Comparison of ENCODE assay signal across 9 cellular contexts in genomic region chr10:34526758-34527730, GRCh38.
DNase-seq lines count a peak whose midpoint lies in the region; TF ChIP-seq lines count a peak whose summit lies in the region.
"Had no signal": no experiment of that assay in that cellular context is flagged by ENCODE, and none has a peak within 500 bp of the region (broad histone marks: within the 10 kb centered on the region; RNA-seq: fewer than 3 reads in every experiment).

No MANE protein-coding gene starts in this region.

- H3K27ac ChIP-seq in suprapubic skin = peak overlapping the region; percentile 18
- H3K27ac ChIP-seq: 22Rv1 had no signal

- DNase-seq in DMS 273 (lab: John Stamatoyannopoulos, UW; ENCODE audit: unreplicated experiment) (peak; percentile 38), DMS 273 treated with DMSO at 0.1 percent for 48 hours (lab: John Stamatoyannopoulos, UW) (no peak), amniotic epithelial cell (ENCODE audit: low read depth) (peak; percentile 94), iPS DF 19.7 (ENCODE audit: low read depth, low spot score) (peak; percentile 76), suprapubic skin (ENCODE audit: low spot score in 2 of 2) (no peak), COR-L47 (lab: John Stamatoyannopoulos, UW) (no peak), posterior cingulate gyrus (no peak)
- DNase-seq in stimulated activated CD4-positive, alpha-beta T cell treated with anti-CD3 and anti-CD28 coated beads, Interleukin-2, amount 100 ng/mL, for 48 hours = no peak

- no peak overlapping the region for H3K4me3 ChIP-seq in suprapubic skin

- no peak for TF ChIP-seq POLR2A in suprapubic skin (IDR thresholded peaks at IDR 0.05)

- H3K9me3 ChIP-seq in suprapubic skin = peaks cover 5% of the 10 kb centered on the region

- intact Hi-C loops in posterior cingulate gyrus (cut with DNase I) = loop anchor here (5.0 kb wide), 1 partner anchor 110 kb away; no protein-coding TSS in a partner anchor

- peaks cover 14% of the 10 kb centered on the region for H3K4me1 ChIP-seq in suprapubic skin

- no peak for TF ChIP-seq EP300 in suprapubic skin (IDR thresholded peaks at IDR 0.05)

- WGBS in suprapubic skin = 30% methylated on average over 7 of the region's 7 CpGs

- no peaks in the 10 kb centered on the region for H3K27me3 ChIP-seq in suprapubic skin

- H3K36me3 ChIP-seq in suprapubic skin = no peaks in the 10 kb centered on the region

- TF ChIP-seq CTCF in suprapubic skin (IDR thresholded peaks at IDR 0.05) = no peak

Comparison
In these comparisons a context has a peak if more than half of its experiments do, and no peak if none do; other contexts are left out.
1. DNase-seq: peak in DMS 273 (single experiment), amniotic epithelial cell (single experiment) and iPS DF 19.7 (single experiment); none in DMS 273 treated with DMSO at 0.1 percent for 48 hours (single experiment), suprapubic skin (0 of 2), COR-L47 (single experiment), stimulated activated CD4-positive, alpha-beta T cell treated with anti-CD3 and anti-CD28 coated beads, Interleukin-2, amount 100 ng/mL, for 48 hours (0 of 2) and posterior cingulate gyrus (0 of 10).